ENCODE assay signal across 8 cellular contexts in genomic region chr16:4261557-4262172, GRCh38. TPM values are rescaled to one million over a fixed set of nuclear protein-coding genes. Genes with fewer than 3 reads are reported as not detected.
DNase-seq lines count a peak whose midpoint lies in the region; TF ChIP-seq lines count a peak whose summit lies in the region.

No MANE protein-coding gene starts in this region.

- TF ChIP-seq CTCF in epithelial cell of proximal tubule (conservative IDR thresholded peaks at IDR 0.05; ENCODE audit: low read depth, low read length) (peak; percentile 62), vagina (IDR thresholded peaks at IDR 0.05) (peak in 1 of 3 experiments; percentile 33)

- no peaks in the 10 kb centered on the region for H3F3A ChIP-seq in GM23248 (ENCODE audit: insufficient read depth)

- TF ChIP-seq POLR2A in vagina (IDR thresholded peaks at IDR 0.05): no peak

- no peak overlapping the region for H2AFZ ChIP-seq in GM23248

- no peaks in the 10 kb centered on the region for H3K27me3 ChIP-seq in GM23248 (replicated peaks; ENCODE audit: insufficient read depth)
- H3K27me3 ChIP-seq in rectal smooth muscle tissue (ENCODE audit: control insufficient read depth, insufficient read depth, low read length): no peaks in the 10 kb centered on the region
- no peaks in the 10 kb centered on the region for H3K27me3 ChIP-seq in vagina

- H3K9ac ChIP-seq in GM23248 (no peak overlapping the region), rectal smooth muscle tissue (ENCODE audit: low read length) (no peak overlapping the region)

- no peaks in the 10 kb centered on the region for H3K27me3 Mint-ChIP-seq in activated CD4-positive, alpha-beta T cell treated with anti-CD3 and anti-CD28 coated beads, Interleukin-2, amount 10 ng/mL, durations not matched to agents 7 days and 5 days

- H3K4me1 Mint-ChIP-seq in activated CD4-positive, alpha-beta T cell treated with anti-CD3 and anti-CD28 coated beads, Interleukin-2, amount 10 ng/mL, durations not matched to agents 7 days and 5 days: peaks cover 5% of the 10 kb centered on the region

- H3K4me3 Mint-ChIP-seq in activated CD4-positive, alpha-beta T cell treated with anti-CD3 and anti-CD28 coated beads, Interleukin-2, amount 10 ng/mL, durations not matched to agents 7 days and 5 days: no peak overlapping the region

- intact Hi-C loops in vagina (cut with DNase I): no loop called here

- H3K36me3 Mint-ChIP-seq in activated CD4-positive, alpha-beta T cell treated with anti-CD3 and anti-CD28 coated beads, Interleukin-2, amount 10 ng/mL, durations not matched to agents 7 days and 5 days (ENCODE audit: low read depth): peaks cover 20% of the 10 kb centered on the region

- H3K4me3 ChIP-seq in GM23248 (no peak overlapping the region), epithelial cell of proximal tubule (ENCODE audit: low read depth, low read length) (no peak overlapping the region), rectal smooth muscle tissue (ENCODE audit: low read length) (peak overlapping the region; percentile 26), vagina (no peak overlapping the region)

- H3K36me3 ChIP-seq in GM23248 (ENCODE audit: low read depth) (no peaks in the 10 kb centered on the region), rectal smooth muscle tissue (ENCODE audit: control insufficient read depth, insufficient read depth, low read length) (no peaks in the 10 kb centered on the region), vagina (peaks cover 0 to 11% of the 10 kb centered on the region in 2 donors)

- H4K20me1 ChIP-seq in GM23248 (ENCODE audit: insufficient read depth): no peaks in the 10 kb centered on the region

- H3K4me2 ChIP-seq in GM23248 (ENCODE audit: unreplicated experiment): no peak overlapping the region

- POLR2A ChIA-PET in activated CD4-positive, alpha-beta T cell treated with anti-CD3 and anti-CD28 coated beads, Interleukin-2, amount 10 ng/mL, durations not matched to agents 7 days and 5 days (lab: Charles Lee): no interaction called here

- H3K4me1 ChIP-seq in GM23248 (ENCODE audit: insufficient read depth) (peaks cover 8% of the 10 kb centered on the region), rectal smooth muscle tissue (ENCODE audit: control insufficient read depth, insufficient read depth, low read length) (peaks cover 7% of the 10 kb centered on the region), vagina (peaks cover 24% of the 10 kb centered on the region)

- DNase-seq in ACHN (peak; percentile 28), GM23248 (peak; percentile 30), epithelial cell of proximal tubule (ENCODE audit: low read depth) (no peak), vagina (ENCODE audit: extremely low spot score in 2 of 2) (no peak), epidermal melanocyte (ENCODE audit: insufficient read length, low spot score) (no peak), MV-4-11 (lab: John Stamatoyannopoulos, UW) (no peak)
- peak; percentile 40 for DNase-seq in activated CD4-positive, alpha-beta T cell treated with anti-CD3 and anti-CD28 coated beads, Interleukin-2, amount 10 ng/mL, durations not matched to agents 7 days and 5 days

- no peaks in the 10 kb centered on the region for H3K9me2 ChIP-seq in GM23248 (ENCODE audit: insufficient read depth)

- CTCF ChIA-PET in activated CD4-positive, alpha-beta T cell treated with anti-CD3 and anti-CD28 coated beads, Interleukin-2, amount 10 ng/mL, durations not matched to agents 7 days and 5 days (lab: Charles Lee): interaction anchor here (1.1 to 13.0 kb wide), 3 partner anchors 7 to 89 kb away, joined by 3 to 124 read pairs (median 7); partner anchors contain the start of gene PAM16

- 89 to 91% methylated on average over 35 of the region's 35 CpGs for WGBS in GM23248 (ENCODE audit: low coverage in 1 of 2, low lambda C conversion rate in 2 of 2, missing lambda C conversion rate in 2 of 2), 2 experiments

- in situ Hi-C loops in ACHN (cut with HindIII; ENCODE audit: low pct_ligation_motif_present, low pct_unique_long_range_greater_than_20kb, low sequenced_read_pairs) (no loop called here), GM23248 (cut with MboI) (no loop called here)

- H3K9me3 Mint-ChIP-seq in activated CD4-positive, alpha-beta T cell treated with anti-CD3 and anti-CD28 coated beads, Interleukin-2, amount 10 ng/mL, durations not matched to agents 7 days and 5 days: no peaks in the 10 kb centered on the region

- H3K79me2 ChIP-seq in GM23248 (ENCODE audit: insufficient read depth): 0 out of 2 replicates have a peak, but pooled peaks cover 6% of the 10 kb centered on the region

- H3K27ac ChIP-seq in GM23248 (no peak overlapping the region), rectal smooth muscle tissue (ENCODE audit: low read depth, low read length) (no peak overlapping the region), vagina (no peak overlapping the region)

- H3K9me3 ChIP-seq in GM23248 (ENCODE audit: low read depth): no peaks in the 10 kb centered on the region
- no peaks in the 10 kb centered on the region for H3K9me3 ChIP-seq in vagina

- no peak overlapping the region for H3K27ac Mint-ChIP-seq in activated CD4-positive, alpha-beta T cell treated with anti-CD3 and anti-CD28 coated beads, Interleukin-2, amount 10 ng/mL, durations not matched to agents 7 days and 5 days

RNA-seq across cellular contexts. Expression of gene TFAP4, which starts 11.2 kb away (rescaled TPM):
- 3.4 and 5.4 TPM in 2 replicates for total RNA-seq in GM23248 (2014; rRNA removed; shearing (Covaris generic))
- 0.91 and 1.5 TPM in 2 replicates for polyA plus RNA-seq in GM23248 (2016; fragmentation: Nextera tagmentation; extraction: Ambion mirVana)
- 10 to 100 TPM; 19.3 to 19.7 TPM for total RNA-seq in activated CD4-positive, alpha-beta T cell treated with anti-CD3 and anti-CD28 coated beads, Interleukin-2, amount 10 ng/mL, durations not matched to agents 7 days and 5 days
- total RNA-seq in epithelial cell of proximal tubule: 4.0 and 10.5 TPM in 2 replicates
- 6.9 TPM for total RNA-seq in vagina

RNA-seq across cellular contexts. Expression of gene SRL, which starts 19.8 kb away (rescaled TPM):
- total RNA-seq in GM23248 (2014; rRNA removed; shearing (Covaris generic)): not detected in 2 replicates
- polyA plus RNA-seq in GM23248 (2016; fragmentation: Nextera tagmentation; extraction: Ambion mirVana): not detected in 2 replicates
- total RNA-seq in activated CD4-positive, alpha-beta T cell treated with anti-CD3 and anti-CD28 coated beads, Interleukin-2, amount 10 ng/mL, durations not matched to agents 7 days and 5 days: not detected
- total RNA-seq in epithelial cell of proximal tubule (not detected in 2 replicates), vagina (1.5 TPM)

RNA-seq across cellular contexts. Expression of gene GLIS2, which starts 54.2 kb away (rescaled TPM):
- total RNA-seq in GM23248 (2014; rRNA removed; shearing (Covaris generic)): 2.9 and 3.2 TPM in 2 replicates
- polyA plus RNA-seq in GM23248 (2016; fragmentation: Nextera tagmentation; extraction: Ambion mirVana): 6.8 and 7.3 TPM in 2 replicates
- under 1 TPM; 0.12 to 0.17 TPM for total RNA-seq in activated CD4-positive, alpha-beta T cell treated with anti-CD3 and anti-CD28 coated beads, Interleukin-2, amount 10 ng/mL, durations not matched to agents 7 days and 5 days
- total RNA-seq in epithelial cell of proximal tubule: 2.2 and 4.6 TPM in 2 replicates
- total RNA-seq in vagina: 6.9 TPM

Comparison
In these comparisons a context has a peak if more than half of its experiments do, and no peak if none do; other contexts are left out.
1. DNase-seq: peak in ACHN (single experiment), GM23248 (single experiment) and activated CD4-positive, alpha-beta T cell treated with anti-CD3 and anti-CD28 coated beads, Interleukin-2, amount 10 ng/mL, durations not matched to agents 7 days and 5 days (single experiment); none in epithelial cell of proximal tubule (single experiment), vagina (0 of 2), epidermal melanocyte (single experiment) and MV-4-11 (single experiment).